In the genomic region with DNA sequence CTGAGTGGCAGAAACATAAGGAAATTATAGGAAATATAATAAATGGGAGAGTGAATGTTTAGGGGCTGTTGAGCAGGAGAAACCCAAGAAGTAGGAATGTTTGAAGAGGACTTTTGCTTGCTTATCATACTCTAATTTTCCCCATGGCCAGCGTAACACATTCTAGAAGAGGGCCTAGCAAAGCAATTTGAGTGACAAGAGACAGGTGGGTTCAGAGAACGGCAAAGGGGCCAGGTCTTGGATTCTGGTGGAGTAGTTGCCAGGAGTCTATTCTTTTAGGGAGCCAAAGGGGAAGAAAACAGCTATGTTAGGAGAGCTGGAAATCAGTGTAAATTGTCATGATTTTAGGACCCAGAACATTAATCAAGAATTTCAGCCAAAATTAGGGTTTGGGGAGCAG, we compare ENCODE assay signal across 15 cellular contexts.
"Had no signal": no experiment of that assay in that cellular context is flagged by ENCODE, and none has a peak within 500 bp of the region (broad histone marks: within the 10 kb centered on the region; RNA-seq: fewer than 3 reads in every experiment).

No MANE protein-coding gene starts in this region.

- H3K4me3 ChIP-seq: gastroesophageal sphincter had no signal

- H3K27me3 ChIP-seq: gastroesophageal sphincter, neutrophil had no signal

- H3K27ac ChIP-seq: gastroesophageal sphincter, neutrophil had no signal

- H3K9me3 ChIP-seq: gastroesophageal sphincter, neutrophil had no signal

- DNase-seq: activated CD4-positive, alpha-beta memory T cell treated with anti-CD3 and anti-CD28 coated beads, Interleukin-2, amount 10 ng/mL, durations not matched to agents 7 days and 5 days; activated gamma-delta T cell treated with Interleukin-2 at 50 U/mL for 16 hours; activated naive CD8-positive, alpha-beta T cell treated with anti-CD3 and anti-CD28 coated beads for 36 hours; activated T-cell treated with anti-CD3 and anti-CD28 coated beads, Interleukin-2, amount 50 U/mL, for 72 hours; anterior cingulate cortex; hippocampal formation; naive B cell; SHP77; stimulated activated CD4-positive, alpha-beta T cell treated with anti-CD3 and anti-CD28 coated beads, Interleukin-2, amount 100 ng/mL, for 48 hours; stimulated activated CD8-positive, alpha-beta memory T cell treated with anti-CD3 and anti-CD28 coated beads, Interleukin-4, amount 100 ng/mL, for 48 hours; stimulated activated naive CD8-positive, alpha-beta T cell treated with anti-CD3 and anti-CD28 coated beads, Interleukin-15, amount 100 ng/mL, for 72 hours; SW 1271 had no signal

- H3K36me3 Mint-ChIP-seq: activated naive CD8-positive, alpha-beta T cell treated with anti-CD3 and anti-CD28 coated beads for 36 hours; naive B cell had no signal

- H3K27me3 Mint-ChIP-seq: activated CD4-positive, alpha-beta memory T cell treated with anti-CD3 and anti-CD28 coated beads, Interleukin-2, amount 10 ng/mL, durations not matched to agents 7 days and 5 days; activated naive CD8-positive, alpha-beta T cell treated with anti-CD3 and anti-CD28 coated beads for 36 hours; naive B cell; stimulated activated naive CD8-positive, alpha-beta T cell treated with anti-CD3 and anti-CD28 coated beads, Interleukin-15, amount 100 ng/mL, for 72 hours had no signal

- H3K36me3 ChIP-seq: neutrophil had no signal

- ATAC-seq: activated T-cell treated with anti-CD3 and anti-CD28 coated beads, Interleukin-2, amount 50 U/mL, for 72 hours; stimulated activated naive CD8-positive, alpha-beta T cell treated with anti-CD3 and anti-CD28 coated beads, Interleukin-15, amount 100 ng/mL, for 72 hours had no signal

- H3K27ac Mint-ChIP-seq: activated CD4-positive, alpha-beta memory T cell treated with anti-CD3 and anti-CD28 coated beads, Interleukin-2, amount 10 ng/mL, durations not matched to agents 7 days and 5 days; activated naive CD8-positive, alpha-beta T cell treated with anti-CD3 and anti-CD28 coated beads for 36 hours; activated T-cell treated with anti-CD3 and anti-CD28 coated beads, Interleukin-2, amount 50 U/mL, for 72 hours; stimulated activated naive CD8-positive, alpha-beta T cell treated with anti-CD3 and anti-CD28 coated beads, Interleukin-15, amount 100 ng/mL, for 72 hours; T-helper 2 cell treated with Interferon-gamma antibody and Interleukin-4, amounts not matched to agents 5 μg/mL and 100 μg/mL, for 36 hours had no signal

- H3K4me1 Mint-ChIP-seq: activated CD4-positive, alpha-beta memory T cell treated with anti-CD3 and anti-CD28 coated beads, Interleukin-2, amount 10 ng/mL, durations not matched to agents 7 days and 5 days; activated naive CD8-positive, alpha-beta T cell treated with anti-CD3 and anti-CD28 coated beads for 36 hours; naive B cell; stimulated activated naive CD8-positive, alpha-beta T cell treated with anti-CD3 and anti-CD28 coated beads, Interleukin-15, amount 100 ng/mL, for 72 hours had no signal

- H3K9me3 Mint-ChIP-seq: activated CD4-positive, alpha-beta memory T cell treated with anti-CD3 and anti-CD28 coated beads, Interleukin-2, amount 10 ng/mL, durations not matched to agents 7 days and 5 days; activated naive CD8-positive, alpha-beta T cell treated with anti-CD3 and anti-CD28 coated beads for 36 hours; activated T-cell treated with anti-CD3 and anti-CD28 coated beads, Interleukin-2, amount 50 U/mL, for 72 hours; naive B cell; stimulated activated naive CD8-positive, alpha-beta T cell treated with anti-CD3 and anti-CD28 coated beads, Interleukin-15, amount 100 ng/mL, for 72 hours; T-helper 2 cell treated with Interferon-gamma antibody and Interleukin-4, amounts not matched to agents 5 μg/mL and 100 μg/mL, for 36 hours had no signal

- H3K4me3 Mint-ChIP-seq: activated CD4-positive, alpha-beta memory T cell treated with anti-CD3 and anti-CD28 coated beads, Interleukin-2, amount 10 ng/mL, durations not matched to agents 7 days and 5 days; activated naive CD8-positive, alpha-beta T cell treated with anti-CD3 and anti-CD28 coated beads for 36 hours; activated T-cell treated with anti-CD3 and anti-CD28 coated beads, Interleukin-2, amount 50 U/mL, for 72 hours; naive B cell; stimulated activated naive CD8-positive, alpha-beta T cell treated with anti-CD3 and anti-CD28 coated beads, Interleukin-15, amount 100 ng/mL, for 72 hours; T-helper 2 cell treated with Interferon-gamma antibody and Interleukin-4, amounts not matched to agents 5 μg/mL and 100 μg/mL, for 36 hours had no signal
